Comparison of ENCODE assay signal across 1 cellular context in the genomic region with DNA sequence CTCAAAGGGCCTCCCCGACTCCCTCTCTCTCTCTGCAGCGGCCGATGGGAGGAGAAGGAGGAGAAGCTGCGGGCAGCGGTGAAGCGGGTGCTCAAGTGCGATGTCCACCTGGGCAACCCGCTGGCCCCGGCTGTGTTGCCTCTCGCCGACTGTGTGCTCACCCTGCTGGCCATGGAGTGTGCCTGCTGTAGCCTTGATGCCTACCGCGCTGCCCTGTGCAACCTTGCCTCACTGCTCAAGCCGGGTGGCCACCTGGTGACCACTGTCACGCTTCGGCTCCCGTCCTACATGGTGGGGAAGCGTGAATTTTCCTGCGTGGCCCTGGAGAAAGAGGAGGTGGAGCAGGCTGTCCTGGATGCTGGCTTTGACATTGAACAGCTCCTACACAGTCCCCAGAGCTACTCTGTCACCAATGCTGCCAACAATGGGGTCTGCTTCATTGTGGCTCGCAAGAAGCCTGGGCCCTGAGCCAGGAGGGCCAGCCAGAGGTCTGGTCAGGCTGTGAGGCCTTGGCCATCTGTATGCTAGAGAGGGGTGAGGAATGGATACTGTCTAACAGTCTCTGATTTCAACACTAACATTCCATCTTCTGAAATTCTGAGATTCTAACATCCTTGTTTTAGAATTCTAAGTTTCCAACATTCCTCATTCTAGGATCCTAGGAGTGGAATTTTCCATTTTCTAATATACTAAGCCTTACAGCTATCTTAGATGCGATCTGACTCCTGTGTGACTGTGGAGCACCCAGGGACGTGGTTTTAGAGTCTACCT.
TF ChIP-seq lines count a peak whose summit lies in the region.

No MANE protein-coding gene starts in this region.

TF ChIP-seq in IMR-90, 13 proteins besides CTCF, POLR2A, EP300 and RAD21:
- no peak for TF ChIP-seq CEBPB (IDR thresholded peaks at IDR 0.05; ENCODE audit: low read depth, low read length)
